1 cellular context compared by ENCODE assay signal in the genomic region with DNA sequence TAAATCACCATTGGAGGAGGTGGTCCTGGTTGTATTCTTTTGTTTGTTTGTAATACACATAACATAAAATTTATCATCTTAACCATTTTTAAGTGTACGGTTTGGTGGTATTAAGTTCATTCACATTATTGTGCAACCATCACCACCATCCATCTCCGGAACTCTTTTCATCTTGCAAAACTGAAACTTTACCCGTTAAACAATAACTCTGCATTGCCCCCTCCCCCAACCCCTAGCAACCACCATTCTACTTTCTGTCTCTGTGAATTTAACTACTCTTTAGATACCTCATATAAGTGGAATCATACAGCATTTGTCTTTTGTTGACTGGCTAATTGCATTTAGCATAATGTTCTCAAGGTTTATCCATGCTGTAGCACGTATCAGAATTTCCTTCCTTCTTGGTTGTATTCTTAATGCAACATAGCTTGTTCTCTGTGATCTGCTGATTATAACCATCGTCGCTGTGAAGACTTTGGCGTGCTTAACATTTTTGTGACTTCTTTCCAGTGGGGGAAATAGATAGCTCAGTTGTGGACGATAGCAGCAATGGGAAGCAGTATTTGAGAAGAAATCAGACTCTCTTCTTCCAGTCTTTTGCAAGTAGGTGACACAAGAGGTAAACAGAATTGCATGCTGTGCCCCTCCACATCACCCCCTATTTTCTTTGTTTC.
A peak's percentile ranks its signal among the peaks of the same experiment; 100 is the strongest.
TF ChIP-seq lines count a peak whose summit lies in the region.

No MANE protein-coding gene starts in this region.

TF ChIP-seq in HepG2, 621 proteins besides CTCF, POLR2A, EP300 and RAD21 (continued from another document):
- TF ChIP-seq, protein P1, sequence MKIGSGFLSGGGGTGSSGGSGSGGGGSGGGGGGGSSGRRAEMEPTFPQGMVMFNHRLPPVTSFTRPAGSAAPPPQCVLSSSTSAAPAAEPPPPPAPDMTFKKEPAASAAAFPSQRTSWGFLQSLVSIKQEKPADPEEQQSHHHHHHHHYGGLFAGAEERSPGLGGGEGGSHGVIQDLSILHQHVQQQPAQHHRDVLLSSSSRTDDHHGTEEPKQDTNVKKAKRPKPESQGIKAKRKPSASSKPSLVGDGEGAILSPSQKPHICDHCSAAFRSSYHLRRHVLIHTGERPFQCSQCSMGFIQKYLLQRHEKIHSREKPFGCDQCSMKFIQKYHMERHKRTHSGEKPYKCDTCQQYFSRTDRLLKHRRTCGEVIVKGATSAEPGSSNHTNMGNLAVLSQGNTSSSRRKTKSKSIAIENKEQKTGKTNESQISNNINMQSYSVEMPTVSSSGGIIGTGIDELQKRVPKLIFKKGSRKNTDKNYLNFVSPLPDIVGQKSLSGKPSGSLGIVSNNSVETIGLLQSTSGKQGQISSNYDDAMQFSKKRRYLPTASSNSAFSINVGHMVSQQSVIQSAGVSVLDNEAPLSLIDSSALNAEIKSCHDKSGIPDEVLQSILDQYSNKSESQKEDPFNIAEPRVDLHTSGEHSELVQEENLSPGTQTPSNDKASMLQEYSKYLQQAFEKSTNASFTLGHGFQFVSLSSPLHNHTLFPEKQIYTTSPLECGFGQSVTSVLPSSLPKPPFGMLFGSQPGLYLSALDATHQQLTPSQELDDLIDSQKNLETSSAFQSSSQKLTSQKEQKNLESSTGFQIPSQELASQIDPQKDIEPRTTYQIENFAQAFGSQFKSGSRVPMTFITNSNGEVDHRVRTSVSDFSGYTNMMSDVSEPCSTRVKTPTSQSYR (CRISPR knock-in tag; IDR thresholded peaks at IDR 0.05; ENCODE audit: borderline replicate concordance): peak; percentile 93
- TF ChIP-seq GFI1 (CRISPR knock-in tag; IDR thresholded peaks at IDR 0.05; ENCODE audit: borderline replicate concordance) (0 out of 2 replicates have a peak, but pooled peaks have one; percentile 24), POGZ (CRISPR knock-in tag; IDR thresholded peaks at IDR 0.05) (peak; percentile 65), FIP1L1 (IDR thresholded peaks at IDR 0.05; ENCODE audit: borderline replicate concordance, insufficient read depth, low read depth, low read length) (no peak), ZSCAN30 (CRISPR knock-in tag; IDR thresholded peaks at IDR 0.05) (no peak), ZMYM4 (CRISPR knock-in tag; IDR thresholded peaks at IDR 0.05) (peak; percentile 80), ZNF234 (CRISPR knock-in tag; conservative IDR thresholded peaks at IDR 0.05) (no peak), ZMAT3 (CRISPR knock-in tag; conservative IDR thresholded peaks at IDR 0.05) (no peak)
- TF ChIP-seq, protein P2, sequence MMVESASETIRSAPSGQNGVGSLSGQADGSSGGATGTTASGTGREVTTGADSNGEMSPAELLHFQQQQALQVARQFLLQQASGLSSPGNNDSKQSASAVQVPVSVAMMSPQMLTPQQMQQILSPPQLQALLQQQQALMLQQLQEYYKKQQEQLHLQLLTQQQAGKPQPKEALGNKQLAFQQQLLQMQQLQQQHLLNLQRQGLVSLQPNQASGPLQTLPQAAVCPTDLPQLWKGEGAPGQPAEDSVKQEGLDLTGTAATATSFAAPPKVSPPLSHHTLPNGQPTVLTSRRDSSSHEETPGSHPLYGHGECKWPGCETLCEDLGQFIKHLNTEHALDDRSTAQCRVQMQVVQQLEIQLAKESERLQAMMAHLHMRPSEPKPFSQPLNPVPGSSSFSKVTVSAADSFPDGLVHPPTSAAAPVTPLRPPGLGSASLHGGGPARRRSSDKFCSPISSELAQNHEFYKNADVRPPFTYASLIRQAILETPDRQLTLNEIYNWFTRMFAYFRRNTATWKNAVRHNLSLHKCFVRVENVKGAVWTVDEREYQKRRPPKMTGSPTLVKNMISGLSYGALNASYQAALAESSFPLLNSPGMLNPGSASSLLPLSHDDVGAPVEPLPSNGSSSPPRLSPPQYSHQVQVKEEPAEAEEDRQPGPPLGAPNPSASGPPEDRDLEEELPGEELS (CRISPR knock-in tag; IDR thresholded peaks at IDR 0.05): peak; percentile 44; the same call in 1 of the 2 replicates
- TF ChIP-seq, protein P3, sequence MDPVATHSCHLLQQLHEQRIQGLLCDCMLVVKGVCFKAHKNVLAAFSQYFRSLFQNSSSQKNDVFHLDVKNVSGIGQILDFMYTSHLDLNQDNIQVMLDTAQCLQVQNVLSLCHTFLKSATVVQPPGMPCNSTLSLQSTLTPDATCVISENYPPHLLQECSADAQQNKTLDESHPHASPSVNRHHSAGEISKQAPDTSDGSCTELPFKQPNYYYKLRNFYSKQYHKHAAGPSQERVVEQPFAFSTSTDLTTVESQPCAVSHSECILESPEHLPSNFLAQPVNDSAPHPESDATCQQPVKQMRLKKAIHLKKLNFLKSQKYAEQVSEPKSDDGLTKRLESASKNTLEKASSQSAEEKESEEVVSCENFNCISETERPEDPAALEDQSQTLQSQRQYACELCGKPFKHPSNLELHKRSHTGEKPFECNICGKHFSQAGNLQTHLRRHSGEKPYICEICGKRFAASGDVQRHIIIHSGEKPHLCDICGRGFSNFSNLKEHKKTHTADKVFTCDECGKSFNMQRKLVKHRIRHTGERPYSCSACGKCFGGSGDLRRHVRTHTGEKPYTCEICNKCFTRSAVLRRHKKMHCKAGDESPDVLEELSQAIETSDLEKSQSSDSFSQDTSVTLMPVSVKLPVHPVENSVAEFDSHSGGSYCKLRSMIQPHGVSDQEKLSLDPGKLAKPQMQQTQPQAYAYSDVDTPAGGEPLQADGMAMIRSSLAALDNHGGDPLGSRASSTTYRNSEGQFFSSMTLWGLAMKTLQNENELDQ (CRISPR knock-in tag; IDR thresholded peaks at IDR 0.05; ENCODE audit: borderline replicate concordance): no peak
- TF ChIP-seq, protein P4, sequence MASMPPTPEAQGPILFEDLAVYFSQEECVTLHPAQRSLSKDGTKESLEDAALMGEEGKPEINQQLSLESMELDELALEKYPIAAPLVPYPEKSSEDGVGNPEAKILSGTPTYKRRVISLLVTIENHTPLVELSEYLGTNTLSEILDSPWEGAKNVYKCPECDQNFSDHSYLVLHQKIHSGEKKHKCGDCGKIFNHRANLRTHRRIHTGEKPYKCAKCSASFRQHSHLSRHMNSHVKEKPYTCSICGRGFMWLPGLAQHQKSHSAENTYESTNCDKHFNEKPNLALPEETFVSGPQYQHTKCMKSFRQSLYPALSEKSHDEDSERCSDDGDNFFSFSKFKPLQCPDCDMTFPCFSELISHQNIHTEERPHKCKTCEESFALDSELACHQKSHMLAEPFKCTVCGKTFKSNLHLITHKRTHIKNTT (CRISPR knock-in tag; IDR thresholded peaks at IDR 0.05): no peak
- TF ChIP-seq, protein P5, sequence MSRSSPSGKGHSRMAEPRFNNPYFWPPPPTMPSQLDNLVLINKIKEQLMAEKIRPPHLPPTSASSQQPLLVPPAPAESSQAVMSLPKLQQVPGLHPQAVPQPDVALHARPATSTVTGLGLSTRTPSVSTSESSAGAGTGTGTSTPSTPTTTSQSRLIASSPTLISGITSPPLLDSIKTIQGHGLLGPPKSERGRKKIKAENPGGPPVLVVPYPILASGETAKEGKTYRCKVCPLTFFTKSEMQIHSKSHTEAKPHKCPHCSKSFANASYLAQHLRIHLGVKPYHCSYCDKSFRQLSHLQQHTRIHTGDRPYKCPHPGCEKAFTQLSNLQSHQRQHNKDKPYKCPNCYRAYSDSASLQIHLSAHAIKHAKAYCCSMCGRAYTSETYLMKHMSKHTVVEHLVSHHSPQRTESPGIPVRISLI (CRISPR knock-in tag; IDR thresholded peaks at IDR 0.05; ENCODE audit: borderline replicate concordance): no peak
- TF ChIP-seq, protein P6, sequence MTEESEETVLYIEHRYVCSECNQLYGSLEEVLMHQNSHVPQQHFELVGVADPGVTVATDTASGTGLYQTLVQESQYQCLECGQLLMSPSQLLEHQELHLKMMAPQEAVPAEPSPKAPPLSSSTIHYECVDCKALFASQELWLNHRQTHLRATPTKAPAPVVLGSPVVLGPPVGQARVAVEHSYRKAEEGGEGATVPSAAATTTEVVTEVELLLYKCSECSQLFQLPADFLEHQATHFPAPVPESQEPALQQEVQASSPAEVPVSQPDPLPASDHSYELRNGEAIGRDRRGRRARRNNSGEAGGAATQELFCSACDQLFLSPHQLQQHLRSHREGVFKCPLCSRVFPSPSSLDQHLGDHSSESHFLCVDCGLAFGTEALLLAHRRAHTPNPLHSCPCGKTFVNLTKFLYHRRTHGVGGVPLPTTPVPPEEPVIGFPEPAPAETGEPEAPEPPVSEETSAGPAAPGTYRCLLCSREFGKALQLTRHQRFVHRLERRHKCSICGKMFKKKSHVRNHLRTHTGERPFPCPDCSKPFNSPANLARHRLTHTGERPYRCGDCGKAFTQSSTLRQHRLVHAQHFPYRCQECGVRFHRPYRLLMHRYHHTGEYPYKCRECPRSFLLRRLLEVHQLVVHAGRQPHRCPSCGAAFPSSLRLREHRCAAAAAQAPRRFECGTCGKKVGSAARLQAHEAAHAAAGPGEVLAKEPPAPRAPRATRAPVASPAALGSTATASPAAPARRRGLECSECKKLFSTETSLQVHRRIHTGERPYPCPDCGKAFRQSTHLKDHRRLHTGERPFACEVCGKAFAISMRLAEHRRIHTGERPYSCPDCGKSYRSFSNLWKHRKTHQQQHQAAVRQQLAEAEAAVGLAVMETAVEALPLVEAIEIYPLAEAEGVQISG (CRISPR knock-in tag; IDR thresholded peaks at IDR 0.05): no peak
- TF ChIP-seq, protein P7, sequence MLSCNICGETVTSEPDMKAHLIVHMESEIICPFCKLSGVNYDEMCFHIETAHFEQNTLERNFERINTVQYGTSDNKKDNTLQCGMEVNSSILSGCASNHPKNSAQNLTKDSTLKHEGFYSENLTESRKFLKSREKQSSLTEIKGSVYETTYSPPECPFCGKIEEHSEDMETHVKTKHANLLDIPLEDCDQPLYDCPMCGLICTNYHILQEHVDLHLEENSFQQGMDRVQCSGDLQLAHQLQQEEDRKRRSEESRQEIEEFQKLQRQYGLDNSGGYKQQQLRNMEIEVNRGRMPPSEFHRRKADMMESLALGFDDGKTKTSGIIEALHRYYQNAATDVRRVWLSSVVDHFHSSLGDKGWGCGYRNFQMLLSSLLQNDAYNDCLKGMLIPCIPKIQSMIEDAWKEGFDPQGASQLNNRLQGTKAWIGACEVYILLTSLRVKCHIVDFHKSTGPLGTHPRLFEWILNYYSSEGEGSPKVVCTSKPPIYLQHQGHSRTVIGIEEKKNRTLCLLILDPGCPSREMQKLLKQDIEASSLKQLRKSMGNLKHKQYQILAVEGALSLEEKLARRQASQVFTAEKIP (CRISPR knock-in tag; IDR thresholded peaks at IDR 0.05; ENCODE audit: borderline replicate concordance): no peak
TF ChIP-seq in HepG2: peak in this region for 72.
